Comparison of ENCODE assay signal across 9 cellular contexts in genomic region chr12:76685246-76685678, GRCh38.
DNase-seq lines count a peak whose midpoint lies in the region; ATAC-seq, FAIRE-seq and TF ChIP-seq lines count a peak whose summit lies in the region.
"Had no signal": no experiment of that assay in that cellular context is flagged by ENCODE, and none has a peak within 500 bp of the region (broad histone marks: within the 10 kb centered on the region; RNA-seq: fewer than 3 reads in every experiment).

No MANE protein-coding gene starts in this region.

- FAIRE-seq in A549 (lab: Jason Lieb, UNC): no peak

- TF ChIP-seq RAD21 in A549 (conservative IDR thresholded peaks at IDR 0.05 in 1 of 2, IDR thresholded peaks at IDR 0.05 in 1 of 2): no peak

- CTCF ChIA-PET in A549 (lab: Yijun Ruan, JAX): interaction anchor here (1.1 to 1.9 kb wide), 4 partner anchors 10 to 105 kb away, joined by 3 to 6 read pairs (median 4); no protein-coding TSS in a partner anchor

- no peak for TF ChIP-seq POLR2A in A549 (IDR thresholded peaks at IDR 0.05; ENCODE audit: low read length)
- TF ChIP-seq POLR2A in tibial nerve (IDR thresholded peaks at IDR 0.05): no peak

- peak; percentile 64 to 83 for ATAC-seq in A549
- no peak for ATAC-seq in HG02840 (IDR thresholded peaks at IDR 0.05; ENCODE audit: low FRiP score, unreplicated experiment)
- ATAC-seq: HCT116 had no signal

- TF ChIP-seq CTCF in A549 (IDR thresholded peaks at IDR 0.05) (no peak), tibial nerve (IDR thresholded peaks at IDR 0.05) (no peak)

- H3K27me3 ChIP-seq in tibial nerve: no peaks in the 10 kb centered on the region

- peak overlapping the region; percentile 23 to 60; a peak in 4 of 6 replicates for H3K27ac ChIP-seq in A549
- no peak overlapping the region for H3K27ac ChIP-seq in tibial nerve

- DNase-seq in A549 (ENCODE audit: low read depth in 1 of 2, low spot score in 1 of 2): peak in 1 of 2 experiments; percentile 18
- peak; percentile 17 for DNase-seq in NCI-H146 treated with DMSO at 0.1 percent for 48 hours (lab: John Stamatoyannopoulos, UW; ENCODE audit: unreplicated experiment)
- peak; percentile 30 to 52 for DNase-seq in cerebellar nuclear complex (lab: John Stamatoyannopoulos, UW)
- DNase-seq in lung microvascular endothelial cell (ENCODE audit: low read depth in 2 of 2): peak; percentile 43 to 48
- DNase-seq in NCI-H128 (lab: John Stamatoyannopoulos, UW; ENCODE audit: unreplicated experiment): no peak
- DNase-seq in tibial nerve (ENCODE audit: low spot score in 2 of 2): no peak
- DNase-seq in activated CD4-positive, alpha-beta T cell treated with anti-CD3 and anti-CD28 coated beads, Interleukin-2, amount 50 U/mL, for 48 hours: no peak

- H3K4me3 ChIP-seq in A549: no peak overlapping the region
- no peak overlapping the region for H3K4me3 ChIP-seq in tibial nerve

- H3K9me3 ChIP-seq in A549 (no peaks in the 10 kb centered on the region), tibial nerve (no peaks in the 10 kb centered on the region)

- H3K4me2 ChIP-seq in A549: peak overlapping the region; percentile 56

- H3K36me3 ChIP-seq in tibial nerve: no peaks in the 10 kb centered on the region

- WGBS in A549 (ENCODE audit: missing lambda C conversion rate): 12% methylated on average over 5 of the region's 5 CpGs
- WGBS in tibial nerve, 2 donors: 0 to 4% methylated on average over 5 of the region's 5 CpGs

- H3K4me1 ChIP-seq in A549 (0 out of 3 replicates have a peak, but pooled peaks cover 10% of the 10 kb centered on the region), tibial nerve (peaks cover 0 to 23% (median 3%) of the 10 kb centered on the region in 4 donors)

- POLR2A ChIA-PET in A549 (lab: Yijun Ruan, JAX): interaction anchor here (0.7 kb wide), 1 partner anchor 79 kb away, joined by 3 read pairs; the partner anchor contains the start of gene ZDHHC17

- TF ChIP-seq EP300 in A549 (IDR thresholded peaks at IDR 0.05) (no peak), tibial nerve (IDR thresholded peaks at IDR 0.05) (no peak)

TF ChIP-seq in A549, 52 proteins besides CTCF, POLR2A, EP300 and RAD21:
- TF ChIP-seq MYC (IDR thresholded peaks at IDR 0.05; ENCODE audit: borderline replicate concordance, low read length): no peak
- no peak for TF ChIP-seq CBX8 (IDR thresholded peaks at IDR 0.05)

Comparison
In these comparisons a context has a peak if more than half of its experiments do, and no peak if none do; other contexts are left out.
1. DNase-seq: peak in NCI-H146 treated with DMSO at 0.1 percent for 48 hours (single experiment), cerebellar nuclear complex (2 of 2) and lung microvascular endothelial cell (2 of 2); none in NCI-H128 (single experiment), tibial nerve (0 of 2) and activated CD4-positive, alpha-beta T cell treated with anti-CD3 and anti-CD28 coated beads, Interleukin-2, amount 50 U/mL, for 48 hours (0 of 2).
2. H3K27ac ChIP-seq: peak in A549 (2 of 2); none in tibial nerve (0 of 4).